14 cellular contexts compared by ENCODE assay signal in genomic region chr16:12532871-12533610, GRCh38.
A peak's percentile ranks its signal among the peaks of the same experiment; 100 is the strongest.
DNase-seq lines count a peak whose midpoint lies in the region; ATAC-seq and TF ChIP-seq lines count a peak whose summit lies in the region.
"Had no signal": no experiment of that assay in that cellular context is flagged by ENCODE, and none has a peak within 500 bp of the region (broad histone marks: within the 10 kb centered on the region; RNA-seq: fewer than 3 reads in every experiment).

No MANE protein-coding gene starts in this region.

- no peak for TF ChIP-seq POLR2A in sigmoid colon (IDR thresholded peaks at IDR 0.05)

- peak overlapping the region; percentile 79 for H3K27ac Mint-ChIP-seq in activated CD8-positive, alpha-beta memory T cell treated with anti-CD3 and anti-CD28 coated beads, Interleukin-2, amount 10 ng/mL, durations not matched to agents 7 days and 5 days
- H3K27ac Mint-ChIP-seq: brain had no signal

- H3K27ac ChIP-seq in PC-9 (no peak overlapping the region), sigmoid colon (no peak overlapping the region)
- H3K27ac ChIP-seq: prostate gland, tibial artery had no signal

- POLR2A ChIA-PET in PC-9 (lab: Charles Lee; ENCODE audit: unreplicated experiment), result no interaction called here

- ATAC-seq in activated CD4-positive, CD25-positive, alpha-beta regulatory T cell treated with anti-CD3 and anti-CD28 coated beads, Interleukin-2, amount 50 U/mL, for 24 hours, result no peak
- ATAC-seq in activated CD8-positive, alpha-beta memory T cell treated with anti-CD3 and anti-CD28 coated beads, Interleukin-2, amount 10 ng/mL, durations not matched to agents 7 days and 5 days, result peak; percentile 7
- ATAC-seq in GM19463 (IDR thresholded peaks at IDR 0.05; ENCODE audit: unreplicated experiment), result no peak

- no peaks in the 10 kb centered on the region for H3K9me3 Mint-ChIP-seq in activated CD8-positive, alpha-beta memory T cell treated with anti-CD3 and anti-CD28 coated beads, Interleukin-2, amount 10 ng/mL, durations not matched to agents 7 days and 5 days (ENCODE audit: low read depth)
- H3K9me3 Mint-ChIP-seq: brain had no signal

- H3K9me3 ChIP-seq in PC-9 (ENCODE audit: insufficient read depth, low read depth), result no peaks in the 10 kb centered on the region
- no peaks in the 10 kb centered on the region for H3K9me3 ChIP-seq in sigmoid colon
- H3K9me3 ChIP-seq: prostate gland, tibial artery had no signal

- H3K4me1 Mint-ChIP-seq in activated CD8-positive, alpha-beta memory T cell treated with anti-CD3 and anti-CD28 coated beads, Interleukin-2, amount 10 ng/mL, durations not matched to agents 7 days and 5 days, result peaks cover 77% of the 10 kb centered on the region

- H3K4me3 Mint-ChIP-seq in activated CD8-positive, alpha-beta memory T cell treated with anti-CD3 and anti-CD28 coated beads, Interleukin-2, amount 10 ng/mL, durations not matched to agents 7 days and 5 days, result no peak overlapping the region
- H3K4me3 Mint-ChIP-seq: brain had no signal

- TF ChIP-seq CTCF in PC-9 (conservative IDR thresholded peaks at IDR 0.05), result no peak
- TF ChIP-seq CTCF in sigmoid colon (IDR thresholded peaks at IDR 0.05), result no peak

- WGBS in sigmoid colon, 2 donors, result 70 to 91% methylated on average over 18 of the region's 18 CpGs

- H3K4me2 ChIP-seq in PC-9, result no peak overlapping the region

- H3K36me3 Mint-ChIP-seq in activated CD8-positive, alpha-beta memory T cell treated with anti-CD3 and anti-CD28 coated beads, Interleukin-2, amount 10 ng/mL, durations not matched to agents 7 days and 5 days, result peaks cover 4% of the 10 kb centered on the region
- H3K36me3 Mint-ChIP-seq: brain had no signal

- H4K20me1 ChIP-seq in PC-9 (ENCODE audit: insufficient read depth), result no peaks in the 10 kb centered on the region; the same call in 1 of the 2 replicates

- peak; percentile 42 for DNase-seq in activated CD4-positive, CD25-positive, alpha-beta regulatory T cell treated with anti-CD3 and anti-CD28 coated beads, Interleukin-2, amount 50 U/mL, for 72 hours
- DNase-seq in activated CD8-positive, alpha-beta memory T cell treated with anti-CD3 and anti-CD28 coated beads, Interleukin-2, amount 10 ng/mL, durations not matched to agents 7 days and 5 days, result peak; percentile 76
- peak; percentile 15 for DNase-seq in central memory CD4-positive, alpha-beta T cell
- peak; percentile 17 for DNase-seq in stimulated activated CD8-positive, alpha-beta memory T cell treated with anti-CD3 and anti-CD28 coated beads, Interleukin-4, amount 100 ng/mL, for 24 hours (ENCODE audit: low read depth)
- DNase-seq in PC-9 (no peak), sigmoid colon (no peak)
- DNase-seq: DMS 273 treated with DMSO at 0.1 percent for 48 hours, NCI-H2171, SW 1271, tibial artery had no signal

- H3F3A ChIP-seq in PC-9 (ENCODE audit: insufficient read depth, low read depth), result 0 out of 2 replicates have a peak, but pooled peaks cover 4% of the 10 kb centered on the region

- TF ChIP-seq EP300 in sigmoid colon (IDR thresholded peaks at IDR 0.05), result no peak

- no peaks in the 10 kb centered on the region for H3K79me2 ChIP-seq in PC-9 (ENCODE audit: low read depth)

- no peaks in the 10 kb centered on the region for H3K36me3 ChIP-seq in PC-9 (ENCODE audit: low read depth)
- H3K36me3 ChIP-seq in sigmoid colon, result no peaks in the 10 kb centered on the region
- H3K36me3 ChIP-seq: prostate gland, tibial artery had no signal

- H3K4me3 ChIP-seq in PC-9, result no peak overlapping the region
- no peak overlapping the region for H3K4me3 ChIP-seq in sigmoid colon
- H3K4me3 ChIP-seq: prostate gland, tibial artery had no signal

- H3K4me1 ChIP-seq in PC-9 (replicated peaks; ENCODE audit: insufficient read depth) (peaks cover 12% of the 10 kb centered on the region), sigmoid colon (peaks cover 0 to 6% (median 3%) of the 10 kb centered on the region in 4 donors)
- H3K4me1 ChIP-seq: prostate gland had no signal

- H3K27me3 Mint-ChIP-seq in activated CD8-positive, alpha-beta memory T cell treated with anti-CD3 and anti-CD28 coated beads, Interleukin-2, amount 10 ng/mL, durations not matched to agents 7 days and 5 days, result no peaks in the 10 kb centered on the region
- H3K27me3 Mint-ChIP-seq: brain had no signal

- H3K27me3 ChIP-seq in PC-9 (ENCODE audit: insufficient read depth, low read depth), result no peaks in the 10 kb centered on the region
- H3K27me3 ChIP-seq in sigmoid colon, result no peaks in the 10 kb centered on the region
- H3K27me3 ChIP-seq: tibial artery had no signal

- no TSS peak for BruUV-seq in PC-9 (replicated peaks; lab: Mats Ljungman, UMichigan)

- no peak overlapping the region for H2AFZ ChIP-seq in PC-9

- intact Hi-C loops in PC-9 (cut with micrococcal nuclease; ENCODE audit: unreplicated experiment), result no loop called here
- intact Hi-C loops in sigmoid colon (cut with DNase I), result no loop called here

- CTCF ChIA-PET in activated CD8-positive, alpha-beta memory T cell treated with anti-CD3 and anti-CD28 coated beads, Interleukin-2, amount 10 ng/mL, durations not matched to agents 7 days and 5 days (lab: Charles Lee), result interaction anchor here (1.0 kb wide), 1 partner anchor 18 kb away, joined by 4 read pairs; no protein-coding TSS in a partner anchor
- CTCF ChIA-PET in PC-9 (lab: Charles Lee), result no interaction called here

- H3K9me2 ChIP-seq in PC-9 (ENCODE audit: insufficient read depth), result no peaks in the 10 kb centered on the region

Comparison
In these comparisons a context has a peak if more than half of its experiments do, and no peak if none do; other contexts are left out.
1. DNase-seq: peak in activated CD4-positive, CD25-positive, alpha-beta regulatory T cell treated with anti-CD3 and anti-CD28 coated beads, Interleukin-2, amount 50 U/mL, for 72 hours (single experiment), activated CD8-positive, alpha-beta memory T cell treated with anti-CD3 and anti-CD28 coated beads, Interleukin-2, amount 10 ng/mL, durations not matched to agents 7 days and 5 days (single experiment), central memory CD4-positive, alpha-beta T cell (single experiment) and stimulated activated CD8-positive, alpha-beta memory T cell treated with anti-CD3 and anti-CD28 coated beads, Interleukin-4, amount 100 ng/mL, for 24 hours (single experiment); none in PC-9 (0 of 2) and sigmoid colon (single experiment).